1 cellular context compared by ENCODE assay signal in genomic region chr15:51828621-51829359, GRCh38.
TF ChIP-seq lines count a peak whose summit lies in the region.

No MANE protein-coding gene starts in this region.

TF ChIP-seq in GM12878, 131 proteins besides CTCF, POLR2A, EP300 and RAD21 (continued from another document):
- TF ChIP-seq, protein P1, sequence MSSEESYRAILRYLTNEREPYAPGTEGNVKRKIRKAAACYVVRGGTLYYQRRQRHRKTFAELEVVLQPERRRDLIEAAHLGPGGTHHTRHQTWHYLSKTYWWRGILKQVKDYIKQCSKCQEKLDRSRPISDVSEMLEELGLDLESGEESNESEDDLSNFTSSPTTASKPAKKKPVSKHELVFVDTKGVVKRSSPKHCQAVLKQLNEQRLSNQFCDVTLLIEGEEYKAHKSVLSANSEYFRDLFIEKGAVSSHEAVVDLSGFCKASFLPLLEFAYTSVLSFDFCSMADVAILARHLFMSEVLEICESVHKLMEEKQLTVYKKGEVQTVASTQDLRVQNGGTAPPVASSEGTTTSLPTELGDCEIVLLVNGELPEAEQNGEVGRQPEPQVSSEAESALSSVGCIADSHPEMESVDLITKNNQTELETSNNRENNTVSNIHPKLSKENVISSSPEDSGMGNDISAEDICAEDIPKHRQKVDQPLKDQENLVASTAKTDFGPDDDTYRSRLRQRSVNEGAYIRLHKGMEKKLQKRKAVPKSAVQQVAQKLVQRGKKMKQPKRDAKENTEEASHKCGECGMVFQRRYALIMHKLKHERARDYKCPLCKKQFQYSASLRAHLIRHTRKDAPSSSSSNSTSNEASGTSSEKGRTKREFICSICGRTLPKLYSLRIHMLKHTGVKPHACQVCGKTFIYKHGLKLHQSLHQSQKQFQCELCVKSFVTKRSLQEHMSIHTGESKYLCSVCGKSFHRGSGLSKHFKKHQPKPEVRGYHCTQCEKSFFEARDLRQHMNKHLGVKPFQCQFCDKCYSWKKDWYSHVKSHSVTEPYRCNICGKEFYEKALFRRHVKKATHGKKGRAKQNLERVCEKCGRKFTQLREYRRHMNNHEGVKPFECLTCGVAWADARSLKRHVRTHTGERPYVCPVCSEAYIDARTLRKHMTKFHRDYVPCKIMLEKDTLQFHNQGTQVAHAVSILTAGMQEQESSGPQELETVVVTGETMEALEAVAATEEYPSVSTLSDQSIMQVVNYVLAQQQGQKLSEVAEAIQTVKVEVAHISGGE (CRISPR knock-in tag; IDR thresholded peaks at IDR 0.05), result no peak
- TF ChIP-seq MTA2 (IDR thresholded peaks at IDR 0.05; ENCODE audit: low read depth) (no peak), BCL11A (IDR thresholded peaks at IDR 0.05; ENCODE audit: low read depth, low read length) (no peak), CREM (IDR thresholded peaks at IDR 0.05; ENCODE audit: low read depth) (no peak), CBFB (IDR thresholded peaks at IDR 0.05; ENCODE audit: low read depth) (no peak)
- TF ChIP-seq, protein P2, sequence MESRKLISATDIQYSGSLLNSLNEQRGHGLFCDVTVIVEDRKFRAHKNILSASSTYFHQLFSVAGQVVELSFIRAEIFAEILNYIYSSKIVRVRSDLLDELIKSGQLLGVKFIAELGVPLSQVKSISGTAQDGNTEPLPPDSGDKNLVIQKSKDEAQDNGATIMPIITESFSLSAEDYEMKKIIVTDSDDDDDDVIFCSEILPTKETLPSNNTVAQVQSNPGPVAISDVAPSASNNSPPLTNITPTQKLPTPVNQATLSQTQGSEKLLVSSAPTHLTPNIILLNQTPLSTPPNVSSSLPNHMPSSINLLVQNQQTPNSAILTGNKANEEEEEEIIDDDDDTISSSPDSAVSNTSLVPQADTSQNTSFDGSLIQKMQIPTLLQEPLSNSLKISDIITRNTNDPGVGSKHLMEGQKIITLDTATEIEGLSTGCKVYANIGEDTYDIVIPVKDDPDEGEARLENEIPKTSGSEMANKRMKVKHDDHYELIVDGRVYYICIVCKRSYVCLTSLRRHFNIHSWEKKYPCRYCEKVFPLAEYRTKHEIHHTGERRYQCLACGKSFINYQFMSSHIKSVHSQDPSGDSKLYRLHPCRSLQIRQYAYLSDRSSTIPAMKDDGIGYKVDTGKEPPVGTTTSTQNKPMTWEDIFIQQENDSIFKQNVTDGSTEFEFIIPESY (IDR thresholded peaks at IDR 0.05), result no peak
